Comparison of ENCODE assay signal across 17 cellular contexts in genomic region chr9:127549218-127549617, GRCh38.
"Had no signal": no experiment of that assay in that cellular context is flagged by ENCODE, and none has a peak within 500 bp of the region (broad histone marks: within the 10 kb centered on the region; RNA-seq: fewer than 3 reads in every experiment).

No MANE protein-coding gene starts in this region.

- H3K27me3 Mint-ChIP-seq: activated naive CD4-positive, alpha-beta T cell treated with anti-CD3 and anti-CD28 coated beads, Interleukin-2, amount 10 ng/mL, durations not matched to agents 7 days and 5 days; activated T-helper 17 cell treated with anti-CD3 and anti-CD28 coated beads, Interleukin-2, amount 50 U/mL, for 72 hours; naive thymus-derived CD4-positive, alpha-beta T cell; progenitor cell of endocrine pancreas had no signal

- ATAC-seq: activated T-helper 17 cell treated with anti-CD3 and anti-CD28 coated beads, Interleukin-2, amount 50 U/mL, for 72 hours; left lung; mucosa of descending colon; naive thymus-derived CD4-positive, alpha-beta T cell had no signal

- H3K4me3 Mint-ChIP-seq: activated naive CD4-positive, alpha-beta T cell treated with anti-CD3 and anti-CD28 coated beads, Interleukin-2, amount 10 ng/mL, durations not matched to agents 7 days and 5 days; activated T-helper 17 cell treated with anti-CD3 and anti-CD28 coated beads, Interleukin-2, amount 50 U/mL, for 72 hours had no signal

- H3K4me3 ChIP-seq: ascending aorta, left lung, mucosa of descending colon, right atrium auricular region, transverse colon had no signal

- FAIRE-seq: keratinocyte, small intestine had no signal

- H3K27ac Mint-ChIP-seq: activated naive CD4-positive, alpha-beta T cell treated with anti-CD3 and anti-CD28 coated beads, Interleukin-2, amount 10 ng/mL, durations not matched to agents 7 days and 5 days; activated T-helper 17 cell treated with anti-CD3 and anti-CD28 coated beads, Interleukin-2, amount 50 U/mL, for 72 hours; progenitor cell of endocrine pancreas had no signal

- DNase-seq: activated CD4-positive, CD25-positive, alpha-beta regulatory T cell treated with anti-CD3 and anti-CD28 coated beads, Interleukin-2, amount 50 U/mL, for 72 hours; activated naive CD4-positive, alpha-beta T cell treated with anti-CD3 and anti-CD28 coated beads, Interleukin-2, amount 10 ng/mL, durations not matched to agents 7 days and 5 days; hippocampal formation; mucosa of descending colon; naive thymus-derived CD4-positive, alpha-beta T cell; stimulated activated CD4-positive, alpha-beta T cell treated with anti-CD3 and anti-CD28 coated beads, Interleukin-4, amount 100 ng/mL, for 24 hours; stimulated activated naive CD4-positive, alpha-beta T cell; substantia nigra; T-helper 9 cell; transverse colon had no signal

- H3K9me3 Mint-ChIP-seq: activated naive CD4-positive, alpha-beta T cell treated with anti-CD3 and anti-CD28 coated beads, Interleukin-2, amount 10 ng/mL, durations not matched to agents 7 days and 5 days; activated T-helper 17 cell treated with anti-CD3 and anti-CD28 coated beads, Interleukin-2, amount 50 U/mL, for 72 hours; naive thymus-derived CD4-positive, alpha-beta T cell had no signal

- H3K36me3 ChIP-seq: right atrium auricular region, transverse colon had no signal

- H3K27me3 ChIP-seq: ascending aorta, left lung, right atrium auricular region, transverse colon had no signal

- H3K9me3 ChIP-seq: ascending aorta, left lung, mucosa of descending colon, right atrium auricular region, transverse colon had no signal

- H3K27ac ChIP-seq: ascending aorta, right atrium auricular region had no signal
